22 cellular contexts compared by ENCODE assay signal in the genomic region with DNA sequence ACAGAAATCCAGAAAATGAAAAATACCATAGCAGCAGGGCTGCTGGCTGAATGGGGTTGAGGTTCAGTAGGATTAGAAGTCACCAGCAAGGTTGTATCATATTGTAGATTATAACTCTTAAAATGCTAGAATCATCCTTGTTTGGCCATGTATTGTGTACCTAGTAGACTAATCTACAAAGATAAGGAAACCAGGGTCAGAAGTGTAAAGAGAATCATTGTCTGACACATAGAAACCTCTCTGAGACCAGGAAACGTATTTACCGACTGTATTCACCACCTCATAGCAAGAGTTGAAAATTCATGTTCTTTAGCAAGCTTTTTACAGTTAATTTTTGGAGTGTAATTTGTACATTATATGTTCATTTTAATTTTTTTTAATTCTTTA.
"Had no signal": no experiment of that assay in that cellular context is flagged by ENCODE, and none has a peak within 500 bp of the region (broad histone marks: within the 10 kb centered on the region; RNA-seq: fewer than 3 reads in every experiment).

No MANE protein-coding gene starts in this region.

- H3K27ac Mint-ChIP-seq: activated B cell treated with CpG ODN at 0.5 μM for 24 hours; activated CD8-positive, alpha-beta T cell treated with anti-CD3 and anti-CD28 coated beads for 36 hours; activated naive CD4-positive, alpha-beta T cell treated with anti-CD3 and anti-CD28 coated beads, Interleukin-2, amount 50 U/mL, for 24 hours; activated naive CD8-positive, alpha-beta T cell treated with anti-CD3 and anti-CD28 coated beads, Interleukin-2, amount 50 U/mL, for 24 hours; activated T-helper 2 cell treated with anti-CD3 and anti-CD28 coated beads, Interferon-gamma antibody, Interleukin-2, Interleukin-4, amounts not matched to agents 10 μg/mL and 5 μg/mL and 100 μg/mL, durations not matched to agents 14 hours and 24 hours and 36 hours; naive thymus-derived CD8-positive, alpha-beta T cell had no signal

- DNase-seq: activated B cell treated with CpG ODN at 0.5 μM for 24 hours; activated CD4-positive, alpha-beta T cell treated with anti-CD3 and anti-CD28 coated beads, Interleukin-2, amount 50 U/mL, for 1 hour; activated CD8-positive, alpha-beta T cell treated with anti-CD3 and anti-CD28 coated beads for 36 hours; activated naive CD8-positive, alpha-beta T cell treated with anti-CD3 and anti-CD28 coated beads, Interleukin-2, amount 50 U/mL, for 24 hours; activated T-cell treated with anti-CD3 and anti-CD28 coated beads, Interleukin-2, amount 50 U/mL, for 48 hours; amygdala; caudate nucleus; cortex of kidney; hippocampal formation; kidney; midbrain; naive thymus-derived CD8-positive, alpha-beta T cell; occipital lobe; right cardiac atrium; spleen; stimulated activated naive CD4-positive, alpha-beta T cell treated with Interleukin-2 at 50 U/mL for 16 hours; T-helper 2 cell had no signal

- H3K4me1 Mint-ChIP-seq: activated B cell treated with CpG ODN at 0.5 μM for 24 hours; activated naive CD4-positive, alpha-beta T cell treated with anti-CD3 and anti-CD28 coated beads, Interleukin-2, amount 50 U/mL, for 24 hours; activated naive CD8-positive, alpha-beta T cell treated with anti-CD3 and anti-CD28 coated beads, Interleukin-2, amount 50 U/mL, for 24 hours; naive thymus-derived CD8-positive, alpha-beta T cell had no signal

- H3K4me1 ChIP-seq: gastroesophageal sphincter, spleen had no signal

- H3K27me3 ChIP-seq: gastroesophageal sphincter, spleen, tibial nerve had no signal

- H3K4me3 Mint-ChIP-seq: activated B cell treated with CpG ODN at 0.5 μM for 24 hours; activated CD8-positive, alpha-beta T cell treated with anti-CD3 and anti-CD28 coated beads for 36 hours; activated naive CD4-positive, alpha-beta T cell treated with anti-CD3 and anti-CD28 coated beads, Interleukin-2, amount 50 U/mL, for 24 hours; activated naive CD8-positive, alpha-beta T cell treated with anti-CD3 and anti-CD28 coated beads, Interleukin-2, amount 50 U/mL, for 24 hours; naive thymus-derived CD8-positive, alpha-beta T cell; neural crest cell had no signal

- ATAC-seq: activated CD8-positive, alpha-beta T cell treated with anti-CD3 and anti-CD28 coated beads for 36 hours; activated naive CD8-positive, alpha-beta T cell treated with anti-CD3 and anti-CD28 coated beads, Interleukin-2, amount 50 U/mL, for 24 hours; gastroesophageal sphincter; naive thymus-derived CD8-positive, alpha-beta T cell had no signal

- H3K36me3 Mint-ChIP-seq: activated naive CD4-positive, alpha-beta T cell treated with anti-CD3 and anti-CD28 coated beads, Interleukin-2, amount 50 U/mL, for 24 hours; naive thymus-derived CD8-positive, alpha-beta T cell had no signal

- H3K36me3 ChIP-seq: gastroesophageal sphincter, spleen, tibial nerve had no signal

- H3K27ac ChIP-seq: gastroesophageal sphincter, spleen, tibial nerve had no signal

- H3K4me3 ChIP-seq: gastroesophageal sphincter, spleen, tibial nerve had no signal

- H3K9me3 Mint-ChIP-seq: activated B cell treated with CpG ODN at 0.5 μM for 24 hours; activated CD8-positive, alpha-beta T cell treated with anti-CD3 and anti-CD28 coated beads for 36 hours; activated naive CD8-positive, alpha-beta T cell treated with anti-CD3 and anti-CD28 coated beads, Interleukin-2, amount 50 U/mL, for 24 hours; activated T-helper 2 cell treated with anti-CD3 and anti-CD28 coated beads, Interferon-gamma antibody, Interleukin-2, Interleukin-4, amounts not matched to agents 10 μg/mL and 5 μg/mL and 100 μg/mL, durations not matched to agents 14 hours and 24 hours and 36 hours; naive thymus-derived CD8-positive, alpha-beta T cell; neural crest cell had no signal

- H3K9me3 ChIP-seq: gastroesophageal sphincter, spleen, tibial nerve had no signal

- H3K27me3 Mint-ChIP-seq: activated B cell treated with CpG ODN at 0.5 μM for 24 hours; activated CD8-positive, alpha-beta T cell treated with anti-CD3 and anti-CD28 coated beads for 36 hours; activated naive CD4-positive, alpha-beta T cell treated with anti-CD3 and anti-CD28 coated beads, Interleukin-2, amount 50 U/mL, for 24 hours; activated naive CD8-positive, alpha-beta T cell treated with anti-CD3 and anti-CD28 coated beads, Interleukin-2, amount 50 U/mL, for 24 hours had no signal
